Comparison of ENCODE assay signal across 12 cellular contexts in the genomic region with DNA sequence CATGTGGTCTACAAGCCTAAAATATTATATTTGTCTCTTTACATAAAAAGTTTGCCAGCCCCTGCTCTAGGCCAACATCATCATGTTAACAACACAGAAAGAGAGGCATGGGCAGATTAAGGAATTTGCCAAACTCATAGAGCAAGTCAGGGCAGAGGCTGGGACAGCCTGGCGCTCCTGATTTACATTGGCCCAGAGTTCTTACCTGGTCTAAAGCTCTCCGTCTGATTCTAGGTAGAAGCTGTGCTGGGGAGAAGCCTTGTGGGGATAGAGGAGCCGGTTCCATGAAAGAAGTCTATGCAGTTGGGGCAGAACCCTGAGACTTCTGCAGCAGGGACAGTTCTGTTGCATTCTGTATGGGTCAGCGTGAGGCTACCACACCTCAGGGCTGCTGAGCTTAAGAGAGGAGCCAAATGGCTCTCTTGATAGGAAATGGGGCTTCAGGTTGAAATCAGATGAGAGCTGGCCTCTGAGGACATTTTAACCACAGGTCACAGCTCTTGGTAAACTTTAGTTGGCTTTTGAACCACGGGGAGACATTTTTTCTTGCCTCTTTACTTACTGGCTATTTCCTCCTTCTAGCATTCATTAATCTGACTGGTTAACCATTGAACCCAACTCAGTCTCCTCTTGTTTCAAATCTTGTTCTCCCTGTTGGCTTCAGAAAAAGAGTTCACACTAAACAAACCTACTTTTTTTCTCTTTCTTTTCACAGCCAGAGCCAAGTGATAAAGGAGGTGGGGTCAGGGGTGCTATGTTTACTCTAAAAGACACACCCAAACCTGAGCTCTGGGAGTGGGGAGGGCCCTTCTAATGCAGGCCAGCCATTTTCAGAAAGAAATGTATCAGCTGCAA.
DNase-seq lines count a peak whose midpoint lies in the region; TF ChIP-seq lines count a peak whose summit lies in the region.
"Had no signal": no experiment of that assay in that cellular context is flagged by ENCODE, and none has a peak within 500 bp of the region (broad histone marks: within the 10 kb centered on the region; RNA-seq: fewer than 3 reads in every experiment).

No MANE protein-coding gene starts in this region.

- H3K27me3 ChIP-seq in mammary epithelial cell (ENCODE audit: insufficient read depth, low read length) (no peaks in the 10 kb centered on the region), breast epithelium (no peaks in the 10 kb centered on the region)

- H3K4me1 ChIP-seq in mammary epithelial cell (ENCODE audit: insufficient read depth, low read length) (peaks cover 4% of the 10 kb centered on the region), breast epithelium (no peaks in the 10 kb centered on the region)
- H3K4me1 ChIP-seq: psoas muscle had no signal

- 48% methylated on average over 5 of the region's 5 CpGs for WGBS in mammary epithelial cell (ENCODE audit: low coverage, missing lambda C conversion rate)

- no peaks in the 10 kb centered on the region for H3K9me3 ChIP-seq in mammary epithelial cell (replicated peaks; ENCODE audit: insufficient read depth, low read length)
- no peaks in the 10 kb centered on the region for H3K9me3 ChIP-seq in breast epithelium
- H3K9me3 ChIP-seq: psoas muscle had no signal

- CTCF ChIA-PET in mammary epithelial cell (lab: Charles Lee; ENCODE audit: low non-redundant PET): interaction anchor here (0.9 kb wide), 1 partner anchor 27 kb away, joined by 4 read pairs; no protein-coding TSS in a partner anchor

- H3K9ac ChIP-seq in mammary epithelial cell (ENCODE audit: insufficient read depth, low read length): no peak overlapping the region
- H3K9ac ChIP-seq: GM23248 had no signal

- H3K27ac ChIP-seq in mammary epithelial cell (ENCODE audit: insufficient read depth, low read depth, low read length): no peak overlapping the region
- peak overlapping the region in 1 of 2 donors; percentile 5 for H3K27ac ChIP-seq in breast epithelium
- H3K27ac ChIP-seq: GM23248, psoas muscle had no signal

- BruUV-seq in mammary epithelial cell (replicated peaks; lab: Mats Ljungman, UMichigan): no TSS peak

- no peak for TF ChIP-seq POLR2A in breast epithelium (IDR thresholded peaks at IDR 0.05)

- DNase-seq in mammary epithelial cell (no peak), breast epithelium (ENCODE audit: low spot score in 2 of 2) (no peak), LoVo (ENCODE audit: low spot score) (peak; percentile 87), kidney tubule cell (ENCODE audit: low spot score) (peak; percentile 84), ureter (ENCODE audit: low spot score) (peak; percentile 70), GM03348 (ENCODE audit: low spot score) (no peak), activated T-cell treated with anti-CD3 and anti-CD28 coated beads for 4 hours (no peak)
- DNase-seq in stimulated activated CD4-positive, alpha-beta T cell treated with anti-CD3 and anti-CD28 coated beads, Interleukin-2, amount 100 ng/mL, for 24 hours: no peak
- DNase-seq: GM23248, NCI-H524 treated with DMSO at 0.1 percent for 48 hours, psoas muscle, T-helper 2 cell had no signal

- dilution Hi-C loops in mammary epithelial cell (cut with HindIII; ENCODE audit: low sequenced_read_pairs): no loop called here

- H3K36me3 ChIP-seq in mammary epithelial cell (ENCODE audit: insufficient read depth, low read length) (no peaks in the 10 kb centered on the region), breast epithelium (no peaks in the 10 kb centered on the region)

- in situ Hi-C loops in mammary epithelial cell (cut with MboI; ENCODE audit: low sequenced_read_pairs in 2 of 2): no loop called here

- H2AFZ ChIP-seq in mammary epithelial cell (ENCODE audit: low read depth, low read length): peak overlapping the region; percentile 61
- H2AFZ ChIP-seq: GM23248 had no signal

- no peaks in the 10 kb centered on the region for H3K79me2 ChIP-seq in mammary epithelial cell (ENCODE audit: insufficient read depth, low read length)

- no peak overlapping the region for H3K4me2 ChIP-seq in mammary epithelial cell (ENCODE audit: insufficient read depth, low read depth, low read length)

- H3K4me3 ChIP-seq in mammary epithelial cell (replicated peaks in 1 of 3; ENCODE audit: insufficient read depth in 1 of 3, low read depth in 2 of 3, low read length in 3 of 3) (no peak overlapping the region), breast epithelium (no peak overlapping the region)
- H3K4me3 ChIP-seq: GM23248, psoas muscle had no signal

- H4K20me1 ChIP-seq in mammary epithelial cell (ENCODE audit: insufficient read depth, low read length): no peaks in the 10 kb centered on the region

- intact Hi-C loops in mammary epithelial cell (cut with micrococcal nuclease): no loop called here
- intact Hi-C loops in breast epithelium (cut with DNase I; ENCODE audit: low total_unique reads): no loop called here

- TF ChIP-seq CTCF in mammary epithelial cell (conservative IDR thresholded peaks at IDR 0.05 in 1 of 2, IDR thresholded peaks at IDR 0.05 in 1 of 2; ENCODE audit: extremely low read depth in 1 of 2, insufficient read depth in 1 of 2, low read depth in 1 of 2, low read length in 2 of 2) (no peak), breast epithelium (IDR thresholded peaks at IDR 0.05) (no peak)

Comparison
In these comparisons a context has a peak if more than half of its experiments do, and no peak if none do; other contexts are left out.
1. DNase-seq: peak in LoVo (single experiment), kidney tubule cell (single experiment) and ureter (single experiment); none in mammary epithelial cell (single experiment), breast epithelium (0 of 2), GM03348 (single experiment), stimulated activated CD4-positive, alpha-beta T cell treated with anti-CD3 and anti-CD28 coated beads, Interleukin-2, amount 100 ng/mL, for 24 hours (0 of 2) and activated T-cell treated with anti-CD3 and anti-CD28 coated beads for 4 hours (single experiment).